13 cellular contexts compared by ENCODE assay signal in the genomic region with DNA sequence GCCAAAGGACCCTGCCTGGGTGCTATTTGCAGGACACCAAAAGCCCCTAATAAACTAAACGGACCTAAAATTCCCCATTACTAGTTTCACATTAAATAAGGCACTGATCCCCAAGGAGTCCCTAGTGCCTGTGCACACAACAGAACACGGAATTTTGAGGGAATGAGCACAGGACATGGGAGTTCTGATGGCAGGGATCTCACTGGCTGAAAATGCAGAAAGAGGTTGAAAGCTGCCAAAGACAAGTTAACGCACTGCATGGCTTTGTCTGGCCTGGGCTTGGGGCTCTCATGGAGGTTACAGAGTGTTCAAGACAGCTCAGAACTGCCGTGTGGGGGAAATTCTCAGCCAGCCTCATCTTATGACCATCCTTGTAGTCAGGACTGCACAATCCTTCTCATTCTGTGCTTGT. TPM values are rescaled to one million over a fixed set of nuclear protein-coding genes. Genes with fewer than 3 reads are reported as not detected.
A peak's percentile ranks its signal among the peaks of the same experiment; 100 is the strongest.
DNase-seq lines count a peak whose midpoint lies in the region; ATAC-seq and TF ChIP-seq lines count a peak whose summit lies in the region.
"Had no signal": no experiment of that assay in that cellular context is flagged by ENCODE, and none has a peak within 500 bp of the region (broad histone marks: within the 10 kb centered on the region; RNA-seq: fewer than 3 reads in every experiment).

No MANE protein-coding gene starts in this region.

- no peak overlapping the region for H3K27ac Mint-ChIP-seq in memory B cell
- H3K27ac Mint-ChIP-seq in CD4-positive, alpha-beta T cell: no peak overlapping the region
- H3K27ac Mint-ChIP-seq: activated B cell treated with CpG ODN at 0.5 μM for 24 hours; CD4-positive, CD25-positive, alpha-beta regulatory T cell had no signal

- no peaks in the 10 kb centered on the region for H3K36me3 Mint-ChIP-seq in memory B cell
- no peaks in the 10 kb centered on the region for H3K36me3 Mint-ChIP-seq in CD4-positive, alpha-beta T cell (ENCODE audit: low read depth)
- H3K36me3 Mint-ChIP-seq: CD4-positive, CD25-positive, alpha-beta regulatory T cell had no signal

- H3K27me3 ChIP-seq in CD4-positive, alpha-beta T cell (ENCODE audit: control insufficient read depth, insufficient read depth, low read length): no peaks in the 10 kb centered on the region

- H3K4me3 Mint-ChIP-seq in memory B cell: no peak overlapping the region
- H3K4me3 Mint-ChIP-seq in CD4-positive, alpha-beta T cell: no peak overlapping the region
- H3K4me3 Mint-ChIP-seq: activated B cell treated with CpG ODN at 0.5 μM for 24 hours; CD4-positive, CD25-positive, alpha-beta regulatory T cell had no signal

- no peak for TF ChIP-seq CTCF in CD4-positive, alpha-beta T cell (IDR thresholded peaks at IDR 0.05)

- DNase-seq in memory B cell (ENCODE audit: low spot score in 2 of 2): no peak
- DNase-seq in NCI-H1436 (lab: John Stamatoyannopoulos, UW): no peak
- no peak for DNase-seq in activated CD4-positive, alpha-beta T cell treated with anti-CD3 and anti-CD28 coated beads for 48 hours
- DNase-seq in CD4-positive, alpha-beta T cell: no peak
- DNase-seq in NK-92 treated with Interleukin-12 subunit alpha and Interleukin-12 subunit beta, amount 100 ng/mL, for 24 hours (lab: John Stamatoyannopoulos, UW): no peak
- DNase-seq: activated B cell treated with CpG ODN at 0.5 μM for 24 hours; activated naive CD4-positive, alpha-beta T cell treated with anti-CD3 and anti-CD28 coated beads, Interleukin-2, amount 50 U/mL, for 16 hours; CD4-positive, CD25-positive, alpha-beta regulatory T cell; dermis blood vessel endothelial cell; mucosa of descending colon had no signal

- no peaks in the 10 kb centered on the region for H3K9me3 Mint-ChIP-seq in memory B cell
- no peaks in the 10 kb centered on the region for H3K9me3 Mint-ChIP-seq in CD4-positive, alpha-beta T cell

- peaks cover 19% of the 10 kb centered on the region for H3K4me1 Mint-ChIP-seq in memory B cell
- H3K4me1 Mint-ChIP-seq in CD4-positive, alpha-beta T cell (ENCODE audit: low read depth): peaks cover 12% of the 10 kb centered on the region

- peaks cover 6% of the 10 kb centered on the region for H3K27me3 Mint-ChIP-seq in memory B cell
- H3K27me3 Mint-ChIP-seq in CD4-positive, alpha-beta T cell: no peaks in the 10 kb centered on the region

- H3K9me3 ChIP-seq in CD4-positive, alpha-beta T cell (ENCODE audit: control insufficient read depth, low read length): no peaks in the 10 kb centered on the region
- H3K9me3 ChIP-seq: mucosa of descending colon had no signal

- POLR2A ChIA-PET in CD4-positive, alpha-beta T cell (lab: Charles Lee): no interaction called here

- ATAC-seq in GM19023 (IDR thresholded peaks at IDR 0.05; ENCODE audit: unreplicated experiment): peak; percentile 59
- peak; percentile 54 for ATAC-seq in GM21717 (IDR thresholded peaks at IDR 0.05; ENCODE audit: unreplicated experiment)
- ATAC-seq in HG03175 (IDR thresholded peaks at IDR 0.05; ENCODE audit: unreplicated experiment): peak; percentile 38
- peak; percentile 26 for ATAC-seq in memory B cell (ENCODE audit: low read depth)
- ATAC-seq in CD4-positive, alpha-beta T cell (ENCODE audit: poor library complexity): no peak
- ATAC-seq: mucosa of descending colon had no signal

- H3K27ac ChIP-seq in CD4-positive, alpha-beta T cell (ENCODE audit: low read depth, low read length): no peak overlapping the region

- CTCF ChIA-PET in CD4-positive, alpha-beta T cell (lab: Charles Lee): no interaction called here

- intact Hi-C loops in CD4-positive, alpha-beta T cell (cut with DNase I, micrococcal nuclease): no loop called here

RNA-seq across cellular contexts. Expression of a gene that starts 15.6 kb away (rescaled TPM):
- 1 to 10 TPM; 3.5 to 4.5 TPM for total RNA-seq in CD4-positive, alpha-beta T cell
